Comparison of ENCODE assay signal across 1 cellular context in genomic region chr4:15707363-15707715, GRCh38.
TF ChIP-seq lines count a peak whose summit lies in the region.

No MANE protein-coding gene starts in this region.

TF ChIP-seq in neural cell, 6 proteins besides CTCF, POLR2A, EP300 and RAD21 (continued from another document):
- TF ChIP-seq REST (IDR thresholded peaks at IDR 0.05; ENCODE audit: borderline replicate concordance) (no peak), POLR2AphosphoS5 (IDR thresholded peaks at IDR 0.05) (no peak)
